In the genomic region with DNA sequence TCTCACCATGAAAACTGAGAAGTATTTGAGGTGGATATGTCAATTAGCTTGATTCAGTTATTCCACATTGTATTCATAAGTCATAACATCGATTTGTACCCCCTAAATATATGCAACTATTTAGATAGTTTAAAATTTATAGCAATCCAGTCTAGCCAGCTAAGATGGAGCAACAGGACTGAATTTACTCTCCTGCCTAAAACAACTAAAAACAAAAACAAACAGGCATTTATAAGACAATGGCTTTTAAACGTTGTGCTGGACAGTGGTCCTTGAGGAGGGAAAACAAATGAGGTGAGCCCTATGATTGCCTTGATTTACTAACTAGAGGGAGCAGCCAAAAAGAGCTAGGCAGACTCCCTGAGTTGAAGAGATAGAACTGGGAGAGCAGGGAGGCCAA, we compare ENCODE assay signal across 7 cellular contexts. TPM values are rescaled to one million over a fixed set of nuclear protein-coding genes. Genes with fewer than 3 reads are reported as not detected.
DNase-seq lines count a peak whose midpoint lies in the region; TF ChIP-seq lines count a peak whose summit lies in the region.

No MANE protein-coding gene starts in this region.

- no peaks in the 10 kb centered on the region for H4K20me1 ChIP-seq in H9 (ENCODE audit: control insufficient read depth, insufficient read depth, insufficient read length)

- H3K27ac ChIP-seq in H9 (ENCODE audit: insufficient read length, low read depth, low read length) (no peak overlapping the region), SJSA1 (no peak overlapping the region), Peyer's patch (peak overlapping the region in 2 of 4 donors; percentile 72 to 77)

- H2AFZ ChIP-seq in H9 (ENCODE audit: low read length) = no peak overlapping the region

- H3K27ac Mint-ChIP-seq in H9 = no peak overlapping the region

- H2BK20ac ChIP-seq in H9 (ENCODE audit: low read depth, low read length, poor library complexity, severe bottlenecking) = no peak overlapping the region

- no peak overlapping the region for H2BK15ac ChIP-seq in H9 (ENCODE audit: low read depth, low read length)

- H2BK120ac ChIP-seq in H9 (ENCODE audit: low read depth, low read length, poor library complexity, severe bottlenecking) = no peak overlapping the region

- no peaks in the 10 kb centered on the region for H3K27me3 ChIP-seq in H9 (ENCODE audit: insufficient read depth, low read length)
- H3K27me3 ChIP-seq in SJSA1 (replicated peaks) = no peaks in the 10 kb centered on the region
- H3K27me3 ChIP-seq in skeletal muscle satellite cell (ENCODE audit: control insufficient read depth, insufficient read depth, low read length) = no peaks in the 10 kb centered on the region
- no peaks in the 10 kb centered on the region for H3K27me3 ChIP-seq in Peyer's patch

- H3K4me1 Mint-ChIP-seq in H9 = peaks cover 13% of the 10 kb centered on the region in 2 experiments

- peaks cover 3% of the 10 kb centered on the region for H3K23me2 ChIP-seq in H9 (ENCODE audit: insufficient read length, low read depth, low read length, poor library complexity, severe bottlenecking)

- no peak for TF ChIP-seq POLR2A in Peyer's patch (IDR thresholded peaks at IDR 0.05)

- H3K4me3 ChIP-seq in SJSA1 = peak overlapping the region; percentile 80
- peak overlapping the region; percentile 79 for H3K4me3 ChIP-seq in fibroblast of mammary gland (ENCODE audit: control insufficient read depth, low read depth, low read length)
- H3K4me3 ChIP-seq in skeletal muscle satellite cell (ENCODE audit: low read length) = peak overlapping the region; percentile 85
- H3K4me3 ChIP-seq in Peyer's patch = peak overlapping the region in 1 of 4 donors; percentile 81

- no CpG with 5 or more reads among the region's 2 CpGs for WGBS in H9 (ENCODE audit: extremely low coverage, insufficient read length, low lambda C conversion rate)

- H3K9me3 ChIP-seq in H9 (ENCODE audit: control insufficient read depth, low read depth, low read length) (no peaks in the 10 kb centered on the region), SJSA1 (replicated peaks) (peaks cover 3% of the 10 kb centered on the region; the same call in 1 of the 2 replicates), skeletal muscle satellite cell (replicated peaks; ENCODE audit: low read length) (no peaks in the 10 kb centered on the region), Peyer's patch (no peaks in the 10 kb centered on the region)

- no peak overlapping the region for H3K18ac ChIP-seq in H9 (ENCODE audit: insufficient read length, low read depth, low read length)

- H3K4me2 ChIP-seq in H9 (ENCODE audit: insufficient read depth, insufficient read length, low read length) (peak overlapping the region; percentile 80), skeletal muscle satellite cell (ENCODE audit: low read length) (peak overlapping the region; percentile 97)

- no peak overlapping the region for H2AK5ac ChIP-seq in H9 (ENCODE audit: insufficient read length, low read length)

- H3K79me2 ChIP-seq in H9 (ENCODE audit: insufficient read depth, low read length) = no peaks in the 10 kb centered on the region

- H3K4me3 Mint-ChIP-seq in H9 = peak overlapping the region; percentile 88 to 94

- H2BK5ac ChIP-seq in H9 (ENCODE audit: insufficient read length, low read length) = no peak overlapping the region

- H3T11ph ChIP-seq in H9 (ENCODE audit: low read length) = no peak overlapping the region

- no peak overlapping the region for H3K4ac ChIP-seq in H9 (ENCODE audit: low read depth, low read length)

- H3K4me1 ChIP-seq in H9 (ENCODE audit: insufficient read depth, low read length) = no peaks in the 10 kb centered on the region
- H3K4me1 ChIP-seq in SJSA1 (replicated peaks) = peaks cover 12% of the 10 kb centered on the region
- peaks cover 12% of the 10 kb centered on the region for H3K4me1 ChIP-seq in skeletal muscle satellite cell (ENCODE audit: control insufficient read depth, insufficient read depth, low read length)
- peaks cover 0 to 13% (median 1%) of the 10 kb centered on the region in 4 donors for H3K4me1 ChIP-seq in Peyer's patch

- H4K91ac ChIP-seq in H9 (ENCODE audit: insufficient read length, low read depth, low read length) = no peak overlapping the region

- no peak overlapping the region for H3K14ac ChIP-seq in H9 (ENCODE audit: insufficient read depth, low read length)

- no peak overlapping the region for H2BK12ac ChIP-seq in H9 (ENCODE audit: insufficient read length, low read depth, low read length)

- H3K9me3 Mint-ChIP-seq in H9 = peaks cover 11% of the 10 kb centered on the region in 2 experiments

- peaks cover 13% of the 10 kb centered on the region; the same call in 1 of the 2 replicates for H3K36me3 ChIP-seq in SJSA1
- H3K36me3 ChIP-seq in skeletal muscle satellite cell (ENCODE audit: insufficient read depth, low read length) = peaks cover 4% of the 10 kb centered on the region
- H3K36me3 ChIP-seq in Peyer's patch = no peaks in the 10 kb centered on the region

- no peak overlapping the region for H3K23ac ChIP-seq in H9 (ENCODE audit: insufficient read length, low read depth, low read length)

- 0 out of 2 replicates have a peak, but pooled peaks cover 2% of the 10 kb centered on the region for H3K27me3 Mint-ChIP-seq in H9 (ENCODE audit: low read depth)

- TF ChIP-seq CTCF in H9 (conservative IDR thresholded peaks at IDR 0.05) = no peak
- TF ChIP-seq CTCF in fibroblast of mammary gland (conservative IDR thresholded peaks at IDR 0.05; ENCODE audit: control insufficient read depth, insufficient read depth, low read depth, low read length) = no peak
- no peak for TF ChIP-seq CTCF in Peyer's patch (IDR thresholded peaks at IDR 0.05)

- DNase-seq in H9 (no peak), SJSA1 (ENCODE audit: low read depth in 1 of 2, low spot score in 2 of 2) (peak in 1 of 2 experiments; percentile 7), fibroblast of mammary gland (ENCODE audit: low read depth) (no peak), Peyer's patch (no peak), DMS79 (lab: John Stamatoyannopoulos, UW) (no peak), NCI-H1417 treated with DMSO at 0.1 percent for 48 hours (lab: John Stamatoyannopoulos, UW) (no peak)

- no peak overlapping the region for H3K56ac ChIP-seq in H9 (ENCODE audit: insufficient read length, low read depth, low read length)

- no peaks in the 10 kb centered on the region for H3K79me1 ChIP-seq in H9 (ENCODE audit: insufficient read depth, low read depth, low read length, poor library complexity, severe bottlenecking)

- H3K36me3 Mint-ChIP-seq in H9 (ENCODE audit: insufficient read depth in 1 of 3, low read depth in 3 of 3) = peaks cover 0 to 10% (median 6%) of the 10 kb centered on the region in 3 experiments; a peak in 5 of 7 replicates

- H4K5ac ChIP-seq in H9 (ENCODE audit: insufficient read length, low read depth, low read length) = no peak overlapping the region

- H3K9ac ChIP-seq in H9 (ENCODE audit: extremely low read depth, insufficient read length, low read length) (no peak overlapping the region), skeletal muscle satellite cell (ENCODE audit: low read depth, low read length) (peak overlapping the region; percentile 89)

- H4K8ac ChIP-seq in H9 (replicated peaks; ENCODE audit: insufficient read length, low read depth, low read length) = no peak overlapping the region

RNA-seq across cellular contexts. Expression of gene GPAM, which starts 0.8 kb away (rescaled TPM):
- total RNA-seq in H9 (2021) (16.0 and 18.1 TPM in 2 replicates), Peyer's patch (10 to 100 TPM in 1 of 4 donors, 1 to 10 TPM in 3; 3.3 to 13.7 (median 6.4) TPM)
- 13.8 and 17.1 TPM in 2 replicates for total RNA-seq in SJSA1 (2014; rRNA removed; shearing (Covaris generic))
- total RNA-seq in skeletal muscle satellite cell (2012; rRNA removed) = 9.4 and 12.2 TPM in 2 replicates
